ENCODE assay signal across 20 cellular contexts in genomic region chr11:62458212-62459002, GRCh38. TPM values are rescaled to one million over a fixed set of nuclear protein-coding genes. Genes with fewer than 3 reads are reported as not detected.
A peak's percentile ranks its signal among the peaks of the same experiment; 100 is the strongest.
DNase-seq lines count a peak whose midpoint lies in the region; ATAC-seq and TF ChIP-seq lines count a peak whose summit lies in the region.
"Had no signal": no experiment of that assay in that cellular context is flagged by ENCODE, and none has a peak within 500 bp of the region (broad histone marks: within the 10 kb centered on the region; RNA-seq: fewer than 3 reads in every experiment).

No MANE protein-coding gene starts in this region.

- H3K27ac ChIP-seq in GM23248 = no peak overlapping the region
- peak overlapping the region; percentile 82 for H3K27ac ChIP-seq in Panc1 (ENCODE audit: low read length)
- H3K27ac ChIP-seq: adrenal gland, C4-2B had no signal

- no peaks in the 10 kb centered on the region for H4K20me1 ChIP-seq in GM23248 (ENCODE audit: insufficient read depth)

- H3F3A ChIP-seq in GM23248 (ENCODE audit: insufficient read depth) = peaks cover 4% of the 10 kb centered on the region; the same call in 1 of the 2 replicates

- no peaks in the 10 kb centered on the region for H3K36me3 ChIP-seq in GM23248 (ENCODE audit: low read depth)
- H3K36me3 ChIP-seq in Panc1 (ENCODE audit: control insufficient read depth, insufficient read depth, low read length) = no peaks in the 10 kb centered on the region
- H3K36me3 ChIP-seq: adrenal gland had no signal

- no peak for TF ChIP-seq CTCF in Panc1 (IDR thresholded peaks at IDR 0.05)

- H3K9me2 ChIP-seq in GM23248 (ENCODE audit: insufficient read depth) = no peaks in the 10 kb centered on the region

- no peak overlapping the region for H3K9ac ChIP-seq in GM23248

- DNase-seq in GM23248 (peak; percentile 36), Panc1 (ENCODE audit: low read depth, low spot score) (no peak), foreskin melanocyte (peak; percentile 72), sciatic nerve (ENCODE audit: low spot score) (no peak), HCEC 1CT (no peak), NCI-H524 treated with DMSO at 0.1 percent for 48 hours (lab: John Stamatoyannopoulos, UW) (no peak)
- DNase-seq: activated T-cell treated with anti-CD3 and anti-CD28 coated beads for 4 hours; adrenal gland; NCI-H2171 treated with DMSO at 0.1 percent for 48 hours; stimulated activated CD4-positive, alpha-beta T cell treated with anti-CD3 and anti-CD28 coated beads, Interleukin-1b, Interleukin-23, amount 100 ng/mL, for 48 hours; T-cell had no signal

- no peaks in the 10 kb centered on the region for H3K79me2 ChIP-seq in GM23248 (ENCODE audit: insufficient read depth)

- H3K4me1 ChIP-seq in GM23248 (ENCODE audit: insufficient read depth) = peaks cover 21% of the 10 kb centered on the region
- H3K4me1 ChIP-seq in Panc1 (ENCODE audit: control insufficient read depth, insufficient read depth, low read length) = peaks cover 25% of the 10 kb centered on the region
- H3K4me1 ChIP-seq: adrenal gland had no signal

- WGBS in GM23248 (ENCODE audit: low coverage in 1 of 2, low lambda C conversion rate in 2 of 2, missing lambda C conversion rate in 2 of 2), 2 experiments = 42 to 47% methylated on average over 4 of the region's 4 CpGs

- BruUV-seq in Panc1 (replicated peaks; lab: Mats Ljungman, UMichigan) = no TSS peak

- no peaks in the 10 kb centered on the region for H3K9me3 ChIP-seq in GM23248 (ENCODE audit: low read depth)
- no peaks in the 10 kb centered on the region for H3K9me3 ChIP-seq in Panc1 (ENCODE audit: control insufficient read depth, insufficient read depth, low read depth, low read length)
- H3K9me3 ChIP-seq: adrenal gland had no signal

- in situ Hi-C loops in GM23248 (cut with MboI) (no loop called here), Panc1 (cut with HindIII; ENCODE audit: low pct_unique_long_range_greater_than_20kb, low sequenced_read_pairs) (no loop called here)

- H3K27me3 ChIP-seq in GM23248 (replicated peaks; ENCODE audit: insufficient read depth) (no peaks in the 10 kb centered on the region), Panc1 (ENCODE audit: control insufficient read depth, insufficient read depth, low read length) (no peaks in the 10 kb centered on the region)
- H3K27me3 ChIP-seq: adrenal gland had no signal

- H3K4me3 ChIP-seq in GM23248 (no peak overlapping the region), Panc1 (ENCODE audit: low read depth in 2 of 2, low read length in 2 of 2) (no peak overlapping the region)
- H3K4me3 ChIP-seq: adrenal gland, coronary artery had no signal

- ATAC-seq in Panc1 (peak; percentile 48; the same call in 1 of the 2 replicates), sciatic nerve (peak; percentile 67), HG02938 (IDR thresholded peaks at IDR 0.05; ENCODE audit: unreplicated experiment) (no peak), GM19328 (IDR thresholded peaks at IDR 0.05; ENCODE audit: unreplicated experiment) (no peak)
- ATAC-seq: activated CD4-positive, CD25-positive, alpha-beta regulatory T cell treated with anti-CD3 and anti-CD28 coated beads, Interleukin-2, amount 50 U/mL, for 24 hours; T-cell had no signal

- intact Hi-C loops in Panc1 (cut with micrococcal nuclease; ENCODE audit: unreplicated experiment) = no loop called here
- intact Hi-C loops in sciatic nerve (cut with DNase I) = no loop called here

- no peak overlapping the region for H2AFZ ChIP-seq in GM23248

- CTCF ChIA-PET in Panc1 (lab: Charles Lee) = interaction anchor here (0.6 to 1.2 kb wide), 2 partner anchors 39 to 85 kb away, joined by 3 to 4 read pairs; no protein-coding TSS in a partner anchor

- no peak overlapping the region for H3K4me2 ChIP-seq in GM23248 (ENCODE audit: unreplicated experiment)

- POLR2A ChIA-PET in Panc1 (lab: Charles Lee) = interaction anchor here (1.0 to 1.2 kb wide), 2 partner anchors 9 to 101 kb away, joined by 3 to 4 read pairs; no protein-coding TSS in a partner anchor

RNA-seq across cellular contexts. Expression of gene SCGB1A1, which starts 39.6 kb away (rescaled TPM):
- not detected in 2 replicates for total RNA-seq in GM23248 (2014; rRNA removed; shearing (Covaris generic))
- not detected in 2 replicates for polyA plus RNA-seq in GM23248 (2016; fragmentation: Nextera tagmentation; extraction: Ambion mirVana)
- total RNA-seq in Panc1 (2021; ENCODE audit: unreplicated experiment) (1.1 TPM), sciatic nerve (3.5 TPM)
- polyA plus RNA-seq in Panc1 (2012; ENCODE audit: insufficient read length) = 0.70 TPM
- total RNA-seq: G401, mesenteric fat pad, pulmonary artery endothelial cell had no signal
- polyA plus RNA-seq: urinary bladder had no signal

Comparison
In these comparisons a context has a peak if more than half of its experiments do, and no peak if none do; other contexts are left out.
1. DNase-seq: peak in GM23248 (single experiment) and foreskin melanocyte (single experiment); none in Panc1 (single experiment), sciatic nerve (single experiment), HCEC 1CT (single experiment) and NCI-H524 treated with DMSO at 0.1 percent for 48 hours (single experiment).
2. ATAC-seq: peak in Panc1 (single experiment) and sciatic nerve (single experiment); none in HG02938 (single experiment) and GM19328 (single experiment).